ENCODE assay signal across 11 cellular contexts in the genomic region with DNA sequence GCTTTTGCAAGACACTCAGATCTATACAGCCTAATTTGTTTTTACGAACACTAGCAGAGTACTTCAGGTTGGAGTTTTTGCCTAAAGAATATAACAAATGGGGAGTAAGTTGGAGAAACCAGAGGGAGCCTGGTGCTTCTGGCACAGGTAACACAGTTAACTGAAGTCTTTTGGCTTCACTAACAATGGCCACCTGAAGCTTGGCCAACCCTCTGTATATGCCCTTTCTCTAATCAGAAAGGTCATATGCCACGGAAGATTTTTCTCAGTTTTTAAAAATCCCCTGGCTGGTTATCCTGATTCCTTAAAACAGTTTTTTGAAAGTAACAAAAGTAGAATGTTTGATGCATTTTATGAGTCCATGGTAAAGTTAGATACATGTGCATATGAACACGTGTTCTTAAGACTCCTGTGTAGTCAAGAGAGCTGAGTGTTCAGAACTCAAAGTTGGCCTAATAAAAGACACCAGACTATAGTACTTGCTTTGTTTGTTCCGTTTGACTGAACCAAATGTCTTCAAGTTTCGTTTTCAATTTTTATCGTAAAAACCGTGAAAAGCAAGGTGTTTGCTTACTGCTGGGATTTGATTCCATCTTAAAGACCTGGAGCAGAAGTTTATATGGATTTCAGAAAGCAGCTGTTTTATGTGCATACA.
A peak's percentile ranks its signal among the peaks of the same experiment; 100 is the strongest.
DNase-seq lines count a peak whose midpoint lies in the region; ATAC-seq, FAIRE-seq and TF ChIP-seq lines count a peak whose summit lies in the region.
"Had no signal": no experiment of that assay in that cellular context is flagged by ENCODE, and none has a peak within 500 bp of the region (broad histone marks: within the 10 kb centered on the region; RNA-seq: fewer than 3 reads in every experiment).

No MANE protein-coding gene starts in this region.

- TF ChIP-seq POLR2A in GM12891 (IDR thresholded peaks at IDR 0.05; ENCODE audit: low read depth, low read length) (no peak), suprapubic skin (IDR thresholded peaks at IDR 0.05) (no peak)

- H3K4me1 ChIP-seq in mucosa of descending colon (ENCODE audit: low read depth): no peaks in the 10 kb centered on the region
- no peaks in the 10 kb centered on the region for H3K4me1 ChIP-seq in suprapubic skin

- ATAC-seq in GM21529 (IDR thresholded peaks at IDR 0.05; ENCODE audit: unreplicated experiment): peak; percentile 81
- ATAC-seq in mucosa of descending colon: peak; percentile 81
- no peak for ATAC-seq in HG03135 (IDR thresholded peaks at IDR 0.05; ENCODE audit: unreplicated experiment)
- ATAC-seq in HG03432 (IDR thresholded peaks at IDR 0.05; ENCODE audit: unreplicated experiment): no peak

- FAIRE-seq in GM12891 (lab: Jason Lieb, UNC): peak; percentile 58

- no peak for TF ChIP-seq CTCF in mucosa of descending colon (IDR thresholded peaks at IDR 0.05)
- no peak for TF ChIP-seq CTCF in endothelial cell (IDR thresholded peaks at IDR 0.05; ENCODE audit: unreplicated experiment)
- no peak for TF ChIP-seq CTCF in suprapubic skin (IDR thresholded peaks at IDR 0.05)

- WGBS in suprapubic skin: 84% methylated on average over 7 of the region's 7 CpGs

- TF ChIP-seq EP300 in suprapubic skin (IDR thresholded peaks at IDR 0.05): no peak

- no peaks in the 10 kb centered on the region for H3K27me3 ChIP-seq in suprapubic skin

- no peaks in the 10 kb centered on the region for H3K27me3 Mint-ChIP-seq in endothelial cell (ENCODE audit: unreplicated experiment)

- no peak overlapping the region for H3K27ac Mint-ChIP-seq in endothelial cell (ENCODE audit: unreplicated experiment)

- DNase-seq in GM12891 (ENCODE audit: insufficient read length, low spot score): no peak
- no peak for DNase-seq in SK-N-MC (ENCODE audit: low read depth, low spot score)
- no peak for DNase-seq in mucosa of descending colon
- no peak for DNase-seq in endothelial cell (ENCODE audit: low spot score)
- no peak for DNase-seq in suprapubic skin (ENCODE audit: low spot score in 2 of 2)
- DNase-seq: activated CD4-positive, CD25-positive, alpha-beta regulatory T cell treated with anti-CD3 and anti-CD28 coated beads, Interleukin-2, amount 50 U/mL, for 72 hours; GF-D8; NCI-H2171 had no signal

- H3K36me3 ChIP-seq in SK-N-MC (ENCODE audit: insufficient read depth, low read length): no peaks in the 10 kb centered on the region
- H3K36me3 ChIP-seq in mucosa of descending colon (ENCODE audit: low read depth): no peaks in the 10 kb centered on the region
- H3K36me3 ChIP-seq in suprapubic skin: no peaks in the 10 kb centered on the region

- no peak overlapping the region for H3K4me3 Mint-ChIP-seq in endothelial cell (ENCODE audit: unreplicated experiment)

- intact Hi-C loops in mucosa of descending colon (cut with DNase I, micrococcal nuclease): no loop called here

- no peaks in the 10 kb centered on the region for H3K9me3 Mint-ChIP-seq in endothelial cell (ENCODE audit: unreplicated experiment)

- H3K36me3 Mint-ChIP-seq in endothelial cell (ENCODE audit: low read depth, unreplicated experiment): no peaks in the 10 kb centered on the region

- H3K27ac ChIP-seq in SK-N-MC (no peak overlapping the region), suprapubic skin (no peak overlapping the region)

- peak overlapping the region; percentile 53 for H3K4me3 ChIP-seq in SK-N-MC
- H3K4me3 ChIP-seq in mucosa of descending colon: no peak overlapping the region
- H3K4me3 ChIP-seq in suprapubic skin: no peak overlapping the region

- H3K4me1 Mint-ChIP-seq in endothelial cell (ENCODE audit: unreplicated experiment): peaks cover 4% of the 10 kb centered on the region

- H3K9me3 ChIP-seq in SK-N-MC (ENCODE audit: low read depth, low read length): no peaks in the 10 kb centered on the region
- H3K9me3 ChIP-seq in mucosa of descending colon: no peaks in the 10 kb centered on the region
- no peaks in the 10 kb centered on the region for H3K9me3 ChIP-seq in suprapubic skin

- peak overlapping the region; percentile 38 for H3K9ac ChIP-seq in SK-N-MC (ENCODE audit: insufficient read length)

TF ChIP-seq in GM12891, 5 proteins besides CTCF, POLR2A, EP300 and RAD21:
- TF ChIP-seq POU2F2 (IDR thresholded peaks at IDR 0.05; ENCODE audit: low read depth, low read length) (no peak), SPI1 (IDR thresholded peaks at IDR 0.05; ENCODE audit: low read depth, low read length) (no peak), TAF1 (IDR thresholded peaks at IDR 0.05; ENCODE audit: low read depth, low read length) (no peak), POLR2AphosphoS5 (IDR thresholded peaks at IDR 0.05; ENCODE audit: low read depth, low read length) (no peak), PAX5 (IDR thresholded peaks at IDR 0.05; ENCODE audit: insufficient read depth, low read length, severe bottlenecking) (no peak)

Comparison
In these comparisons a context has a peak if more than half of its experiments do, and no peak if none do; other contexts are left out.
1. ATAC-seq: peak in GM21529 (single experiment) and mucosa of descending colon (single experiment); none in HG03135 (single experiment) and HG03432 (single experiment).